Comparison of ENCODE assay signal across 1 cellular context in genomic region chr2:161122772-161123530, GRCh38.
TF ChIP-seq lines count a peak whose summit lies in the region.

No MANE protein-coding gene starts in this region.

TF ChIP-seq in IMR-90, 13 proteins besides CTCF, POLR2A, EP300 and RAD21 (continued from another document):
- no peak for TF ChIP-seq USF2 (IDR thresholded peaks at IDR 0.05; ENCODE audit: low read depth, low read length)
- no peak for TF ChIP-seq SMC3 (IDR thresholded peaks at IDR 0.05; ENCODE audit: low read depth, low read length)
- TF ChIP-seq BHLHE40 (IDR thresholded peaks at IDR 0.05; ENCODE audit: low read depth, low read length): 0 out of 2 replicates have a peak, but pooled peaks have one; percentile 12
- peak; percentile 94 for TF ChIP-seq MAFK (IDR thresholded peaks at IDR 0.05; ENCODE audit: low read depth, low read length)
- peak; percentile 93 for TF ChIP-seq FOS (IDR thresholded peaks at IDR 0.05; ENCODE audit: low read depth, low read length)
- no peak for TF ChIP-seq RFX5 (IDR thresholded peaks at IDR 0.05; ENCODE audit: low read depth, low read length)
